In the genomic region with DNA sequence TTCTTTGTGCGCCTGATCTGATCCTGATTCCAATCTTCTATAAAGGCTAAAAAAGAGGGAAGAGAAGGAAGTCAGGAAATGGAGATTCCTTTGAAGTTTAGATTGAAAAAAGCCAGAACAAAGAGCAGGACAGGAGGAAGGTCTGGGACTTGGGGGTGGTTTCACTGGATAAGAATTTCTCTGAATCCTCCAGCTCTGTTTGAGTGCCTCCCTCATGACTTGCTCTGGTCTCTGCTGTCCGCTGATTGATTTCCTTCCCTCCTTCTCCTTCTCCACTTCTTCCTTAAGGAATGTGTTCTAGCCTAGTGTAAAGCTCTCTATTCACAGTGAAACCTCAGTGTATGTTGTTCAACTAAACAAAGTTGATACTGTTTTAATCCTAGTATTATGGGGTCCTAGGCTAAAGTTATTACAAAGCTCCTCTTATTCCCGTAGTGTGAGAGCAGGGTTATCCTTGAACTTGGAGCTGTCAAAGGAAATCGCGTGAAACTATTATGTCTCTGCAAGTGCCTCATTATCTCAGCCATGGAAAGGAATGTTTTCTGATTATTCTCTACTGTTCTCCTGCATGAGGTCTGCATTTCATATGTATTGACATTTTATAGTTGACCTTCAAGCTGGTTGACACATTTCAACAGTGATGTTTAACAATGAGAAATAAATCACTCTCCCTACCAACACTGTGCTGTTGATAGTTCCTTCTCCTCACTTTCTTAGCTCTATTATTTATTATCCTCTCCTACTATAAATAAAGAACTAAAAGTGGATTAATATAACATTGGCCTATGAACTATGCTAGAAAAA, we compare ENCODE assay signal across 19 cellular contexts.
DNase-seq lines count a peak whose midpoint lies in the region; ATAC-seq and FAIRE-seq lines count a peak whose summit lies in the region.
"Had no signal": no experiment of that assay in that cellular context is flagged by ENCODE, and none has a peak within 500 bp of the region (broad histone marks: within the 10 kb centered on the region; RNA-seq: fewer than 3 reads in every experiment).

No MANE protein-coding gene starts in this region.

- no peak for FAIRE-seq in HTR-8/SVneo (lab: Jason Lieb, UNC)
- FAIRE-seq: GM12878 had no signal

- no peak overlapping the region for H2AK5ac ChIP-seq in mesendoderm (ENCODE audit: low read length)

- ATAC-seq in GM21390 (IDR thresholded peaks at IDR 0.05; ENCODE audit: unreplicated experiment) = no peak
- ATAC-seq: GM12878 had no signal

- H2BK15ac ChIP-seq in mesendoderm (replicated peaks; ENCODE audit: low read depth) = no peak overlapping the region

- no peak overlapping the region for H3K56ac ChIP-seq in mesendoderm (ENCODE audit: low read length)

- DNase-seq in NCI-H2227 treated with DMSO at 0.1 percent for 48 hours (lab: John Stamatoyannopoulos, UW) (peak; percentile 4), epidermal melanocyte (ENCODE audit: insufficient read length, low spot score) (peak; percentile 22), mesendoderm (peak; percentile 45), HTR-8/SVneo (ENCODE audit: insufficient read length, low spot score) (no peak), ecto neural progenitor cell (ENCODE audit: low spot score) (no peak), NCI-H1417 treated with DMSO at 0.1 percent for 48 hours (lab: John Stamatoyannopoulos, UW) (no peak)
- DNase-seq: DMS153, GM23248, MG63, NCI-H1105 treated with DMSO at 0.1 percent for 48 hours, NCI-H1930, NCI-H2171, NCI-H524, SHP77 treated with DMSO at 0.1 percent for 48 hours, SW 1271 had no signal

- H3K79me1 ChIP-seq in mesendoderm (ENCODE audit: low read length) = no peaks in the 10 kb centered on the region

- WGBS in mesendoderm (ENCODE audit: extremely low coverage, insufficient coverage, low lambda C conversion rate) = no CpG with 5 or more reads among the region's 5 CpGs

- no peak overlapping the region for H2BK120ac ChIP-seq in mesendoderm (ENCODE audit: low read depth, low read length)

- no peak overlapping the region for H4K8ac ChIP-seq in mesendoderm (ENCODE audit: low read depth, low read length)

- peak overlapping the region; percentile 28 for H3K18ac ChIP-seq in mesendoderm (ENCODE audit: low read length)

- H3K4me2 ChIP-seq in mesendoderm (ENCODE audit: low read length) = no peak overlapping the region
- H3K4me2 ChIP-seq: BLaER1, KMS-11 had no signal

- no peak overlapping the region for H3K4me3 ChIP-seq in mesendoderm (ENCODE audit: low read length)
- H3K4me3 ChIP-seq: BLaER1, GM12878, GM23248, MG63 had no signal

- H3K4ac ChIP-seq in mesendoderm (ENCODE audit: low read depth, low read length) = no peak overlapping the region

- H3K23ac ChIP-seq in mesendoderm (ENCODE audit: low read length) = no peak overlapping the region

- no peak overlapping the region for H3K27ac ChIP-seq in mesendoderm (ENCODE audit: low read depth, low read length)
- H3K27ac ChIP-seq: BLaER1, GM23248, KMS-11 had no signal

- H3K9ac ChIP-seq in mesendoderm (ENCODE audit: low read length) = no peak overlapping the region
- H3K9ac ChIP-seq: BLaER1, GM23248, KMS-11 had no signal

- no peaks in the 10 kb centered on the region for H3K27me3 ChIP-seq in mesendoderm (ENCODE audit: insufficient read depth, low read length, poor library complexity)
- H3K27me3 ChIP-seq: BLaER1, MG63 had no signal

- H2BK5ac ChIP-seq in mesendoderm (ENCODE audit: low read length) = no peak overlapping the region

- H3K36me3 ChIP-seq in mesendoderm (ENCODE audit: control insufficient read depth, insufficient read depth, low read length) = no peaks in the 10 kb centered on the region
- H3K36me3 ChIP-seq: BLaER1, MG63 had no signal

- no peaks in the 10 kb centered on the region for H3K4me1 ChIP-seq in mesendoderm (ENCODE audit: control insufficient read depth, low read depth, low read length)
- H3K4me1 ChIP-seq: BLaER1 had no signal

- no peak overlapping the region for H4K5ac ChIP-seq in mesendoderm (ENCODE audit: low read length)

- H3K79me2 ChIP-seq in mesendoderm (ENCODE audit: control insufficient read depth, insufficient read depth, low read length) = no peaks in the 10 kb centered on the region

Comparison
In these comparisons a context has a peak if more than half of its experiments do, and no peak if none do; other contexts are left out.
1. DNase-seq: peak in NCI-H2227 treated with DMSO at 0.1 percent for 48 hours (single experiment), epidermal melanocyte (single experiment) and mesendoderm (single experiment); none in HTR-8/SVneo (single experiment), ecto neural progenitor cell (single experiment) and NCI-H1417 treated with DMSO at 0.1 percent for 48 hours (single experiment).